21 cellular contexts compared by ENCODE assay signal in the genomic region with DNA sequence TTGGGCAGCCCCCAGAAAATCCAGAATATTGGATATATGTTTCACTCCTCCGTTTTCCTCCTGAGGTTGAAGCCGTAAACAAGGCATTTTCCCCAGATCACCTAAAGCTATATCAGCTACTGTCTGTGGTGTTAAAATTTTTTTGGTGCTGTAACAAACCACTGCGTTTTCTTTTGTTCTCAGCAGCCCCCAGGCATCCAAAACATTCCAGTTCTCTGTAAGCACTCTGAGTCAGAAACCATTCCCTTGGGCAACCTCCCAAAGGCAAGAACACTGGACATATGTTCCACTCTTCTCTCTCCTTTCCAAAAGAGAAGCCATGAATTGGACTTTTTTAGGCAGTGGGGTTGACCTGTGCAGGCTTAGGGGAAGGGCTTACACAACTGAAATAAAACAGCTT.
DNase-seq lines count a peak whose midpoint lies in the region; FAIRE-seq and TF ChIP-seq lines count a peak whose summit lies in the region.
"Had no signal": no experiment of that assay in that cellular context is flagged by ENCODE, and none has a peak within 500 bp of the region (broad histone marks: within the 10 kb centered on the region; RNA-seq: fewer than 3 reads in every experiment).

No MANE protein-coding gene starts in this region.

- H3K4me3 ChIP-seq in bronchial epithelial cell (ENCODE audit: low read depth, low read length) = no peak overlapping the region
- H3K4me3 ChIP-seq in Peyer's patch = no peak overlapping the region
- H3K4me3 ChIP-seq: A549, PC-9 had no signal

- H3K27ac ChIP-seq in RWPE1 (no peak overlapping the region), Peyer's patch (no peak overlapping the region)
- H3K27ac ChIP-seq: A549, C4-2B, HL-60, PC-9 had no signal

- peaks cover 0 to 6% (median 0%) of the 10 kb centered on the region in 4 donors for H3K9me3 ChIP-seq in Peyer's patch
- H3K9me3 ChIP-seq: A549 had no signal

- POLR2A ChIA-PET in RWPE1 (lab: Yijun Ruan, JAX; ENCODE audit: low non-redundant PET) = no interaction called here

- FAIRE-seq in bronchial epithelial cell (lab: Jason Lieb, UNC) = no peak
- FAIRE-seq: HTR-8/SVneo had no signal

- TF ChIP-seq CTCF in RWPE1 (conservative IDR thresholded peaks at IDR 0.05; ENCODE audit: low read depth) = no peak
- no peak for TF ChIP-seq CTCF in bronchial epithelial cell (IDR thresholded peaks at IDR 0.05; ENCODE audit: insufficient read depth, low read length, severe bottlenecking)
- TF ChIP-seq CTCF in Peyer's patch (IDR thresholded peaks at IDR 0.05) = no peak

- DNase-seq in ELF-1 (ENCODE audit: low read depth, low spot score) (peak; percentile 74), RWPE1 (ENCODE audit: low spot score) (peak; percentile 2), bronchial epithelial cell (ENCODE audit: low read depth) (peak; percentile 42), islet precursor cell (peak; percentile 57), epidermal melanocyte (ENCODE audit: insufficient read length, low spot score) (no peak), AML-193 (lab: John Stamatoyannopoulos, UW) (no peak), Peyer's patch (no peak), SW 1271 (lab: John Stamatoyannopoulos, UW) (no peak)
- DNase-seq: EL, H7, Kasumi-1, NCI-H1436, NCI-H2029, NCI-H2171, NCI-H774, PC-9, Right ventricle myocardium superior had no signal

- H3K36me3 ChIP-seq in bronchial epithelial cell (ENCODE audit: control insufficient read depth, insufficient read depth, low read length) (no peaks in the 10 kb centered on the region), Peyer's patch (no peaks in the 10 kb centered on the region)

- CTCF ChIA-PET in RWPE1 (lab: Yijun Ruan, JAX) = no interaction called here

- no peaks in the 10 kb centered on the region for H3K27me3 ChIP-seq in bronchial epithelial cell (ENCODE audit: control insufficient read depth, insufficient read depth, low read length)
- H3K27me3 ChIP-seq in Peyer's patch = no peaks in the 10 kb centered on the region

- H3K4me1 ChIP-seq in Peyer's patch = no peaks in the 10 kb centered on the region
- H3K4me1 ChIP-seq: A549 had no signal

- TF ChIP-seq POLR2A in Peyer's patch (IDR thresholded peaks at IDR 0.05) = no peak

Comparison
In these comparisons a context has a peak if more than half of its experiments do, and no peak if none do; other contexts are left out.
1. DNase-seq: peak in ELF-1 (single experiment), RWPE1 (single experiment), bronchial epithelial cell (single experiment) and islet precursor cell (single experiment); none in epidermal melanocyte (single experiment), AML-193 (0 of 2), Peyer's patch (0 of 3) and SW 1271 (0 of 2).